Comparison of ENCODE assay signal across 9 cellular contexts in the genomic region with DNA sequence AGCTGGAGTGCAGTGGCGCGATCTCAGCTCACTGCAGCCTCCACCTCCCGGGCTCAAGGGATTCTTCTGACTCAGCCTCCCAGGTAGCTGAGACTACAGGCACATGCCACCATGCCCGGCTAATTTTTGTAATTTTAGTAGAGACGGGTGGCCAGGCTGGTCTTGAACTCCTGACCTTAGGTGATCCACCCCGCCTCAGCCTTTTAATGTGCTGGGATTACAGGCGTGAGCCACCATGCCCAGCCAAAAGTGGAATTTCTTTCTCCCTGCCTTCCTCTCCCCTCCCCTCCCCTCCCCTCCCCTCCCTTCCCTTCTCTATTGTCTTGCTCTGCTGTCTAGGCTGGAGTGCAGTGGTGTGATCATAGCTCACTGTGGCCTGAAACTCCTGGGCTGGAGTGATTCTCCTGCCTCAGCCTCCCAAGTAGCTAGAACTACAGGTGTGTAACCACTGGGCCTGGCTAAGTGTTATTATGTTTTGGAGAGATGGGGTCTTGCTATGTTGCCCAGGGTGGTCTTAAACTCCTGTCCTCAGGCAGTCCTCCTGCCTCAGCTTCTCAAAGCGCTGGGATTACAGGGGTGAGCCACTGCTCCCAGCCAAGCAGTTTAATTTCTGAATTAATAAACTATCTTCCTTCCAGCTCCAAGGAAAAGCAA. TPM values are rescaled to one million over a fixed set of nuclear protein-coding genes. Genes with fewer than 3 reads are reported as not detected.
DNase-seq lines count a peak whose midpoint lies in the region; TF ChIP-seq lines count a peak whose summit lies in the region.
"Had no signal": no experiment of that assay in that cellular context is flagged by ENCODE, and none has a peak within 500 bp of the region (broad histone marks: within the 10 kb centered on the region; RNA-seq: fewer than 3 reads in every experiment).

No MANE protein-coding gene starts in this region.

- H3K27ac Mint-ChIP-seq in Calu3 (ENCODE audit: unreplicated experiment), result peak overlapping the region; percentile 22
- peak overlapping the region; percentile 25 for H3K27ac Mint-ChIP-seq in endodermal cell

- H3K4me1 ChIP-seq in SJSA1 (replicated peaks) (peaks cover 78% of the 10 kb centered on the region), endodermal cell (ENCODE audit: control insufficient read depth, insufficient read depth, low read length) (no peaks in the 10 kb centered on the region)

- H3K4me3 ChIP-seq in SJSA1 (no peak overlapping the region), endodermal cell (ENCODE audit: low read length) (no peak overlapping the region)

- WGBS in endodermal cell (ENCODE audit: insufficient coverage in 1 of 2, insufficient read length in 1 of 2), 2 experiments, result 86 to 89% methylated on average over 6 to 8 of the region's 8 CpGs

- no peak for TF ChIP-seq CTCF in Calu3 (IDR thresholded peaks at IDR 0.05; ENCODE audit: unreplicated experiment)
- TF ChIP-seq CTCF in endodermal cell (conservative IDR thresholded peaks at IDR 0.05), result no peak
- no peak for TF ChIP-seq CTCF in GM13976 (IDR thresholded peaks at IDR 0.05; ENCODE audit: borderline replicate concordance, control extremely low read depth, extremely low read depth, insufficient read depth, missing control alignments)

- in situ Hi-C loops in GM13976 (cut with MboI; ENCODE audit: low sequenced_read_pairs, unreplicated experiment), result no loop called here

- no peaks in the 10 kb centered on the region for H3K9me3 Mint-ChIP-seq in Calu3 (ENCODE audit: low read depth, unreplicated experiment)
- no peaks in the 10 kb centered on the region for H3K9me3 Mint-ChIP-seq in endodermal cell

- H3K4me1 Mint-ChIP-seq in Calu3 (ENCODE audit: low read depth, unreplicated experiment), result peaks cover 66% of the 10 kb centered on the region
- peaks cover 4% of the 10 kb centered on the region for H3K4me1 Mint-ChIP-seq in endodermal cell

- H3K27me3 Mint-ChIP-seq in Calu3 (ENCODE audit: unreplicated experiment), result no peaks in the 10 kb centered on the region
- H3K27me3 Mint-ChIP-seq in endodermal cell (ENCODE audit: insufficient read depth), result no peaks in the 10 kb centered on the region

- intact Hi-C loops in Calu3 (cut with micrococcal nuclease; ENCODE audit: unreplicated experiment), result loop anchor here (10.0 kb wide), 1 partner anchor 220 kb away; no protein-coding TSS in a partner anchor

- peak overlapping the region; percentile 72 for H3K27ac ChIP-seq in SJSA1
- H3K27ac ChIP-seq in endodermal cell (ENCODE audit: low read depth, low read length), result no peak overlapping the region

- no peaks in the 10 kb centered on the region for H3K9me3 ChIP-seq in SJSA1 (replicated peaks)
- H3K9me3 ChIP-seq in endodermal cell (ENCODE audit: control insufficient read depth, low read length), result no peaks in the 10 kb centered on the region

- no peak for DNase-seq in Calu3
- DNase-seq in SJSA1 (ENCODE audit: low read depth in 1 of 2, low spot score in 2 of 2), result no peak
- no peak for DNase-seq in endodermal cell
- DNase-seq in pons (ENCODE audit: low spot score), result peak; percentile 36
- no peak for DNase-seq in DMS53 treated with DMSO at 0.1 percent for 48 hours (lab: John Stamatoyannopoulos, UW; ENCODE audit: unreplicated experiment)
- no peak for DNase-seq in GM13976 (ENCODE audit: low spot score)
- DNase-seq in effector CD8-positive, alpha-beta T cell (lab: John Stamatoyannopoulos, UW), result no peak
- DNase-seq in T1000 (lab: John Stamatoyannopoulos, UW), result no peak
- DNase-seq: NCI-H82 had no signal

- H3K9ac ChIP-seq in endodermal cell (ENCODE audit: extremely low read depth, low read length, poor library complexity, severe bottlenecking), result no peak overlapping the region

- H3K36me3 ChIP-seq in SJSA1 (no peaks in the 10 kb centered on the region), endodermal cell (ENCODE audit: control insufficient read depth, insufficient read depth, low read length) (no peaks in the 10 kb centered on the region)

- BruUV-seq in Calu3 (replicated peaks; lab: Mats Ljungman, UMichigan), result no TSS peak

- H3K4me3 Mint-ChIP-seq in Calu3 (ENCODE audit: low read depth, unreplicated experiment), result no peak overlapping the region
- no peak overlapping the region for H3K4me3 Mint-ChIP-seq in endodermal cell

- H3K27me3 ChIP-seq in SJSA1 (replicated peaks), result no peaks in the 10 kb centered on the region
- no peaks in the 10 kb centered on the region for H3K27me3 ChIP-seq in endodermal cell (ENCODE audit: control insufficient read depth, insufficient read depth, low read length, poor library complexity, severe bottlenecking)

- CTCF ChIA-PET in Calu3 (lab: Charles Lee), result interaction anchor here (0.6 to 1.7 kb wide), 5 partner anchors 9 to 932 kb away, joined by 3 to 6 read pairs (median 4); a partner anchor contains a TSS

- H3K36me3 Mint-ChIP-seq in Calu3 (ENCODE audit: insufficient read depth, unreplicated experiment) (peaks cover 18% of the 10 kb centered on the region), endodermal cell (ENCODE audit: low read depth) (no peaks in the 10 kb centered on the region)

RNA-seq across cellular contexts. Expression of a gene that starts 10.0 kb away (rescaled TPM):
- total RNA-seq in Calu3 (2022), result 701 and 705 TPM in 2 replicates
- 147 and 211 TPM in 2 replicates for total RNA-seq in SJSA1 (2014; rRNA removed; shearing (Covaris generic))
- 100 to 1,000 TPM; 214 to 251 TPM for total RNA-seq in endodermal cell
- 89.7 TPM for polyA plus RNA-seq in endodermal cell (2013, experiment 1 of 2)
- polyA plus RNA-seq in endodermal cell (2013, experiment 2 of 2), result 102 TPM
